3 cellular contexts compared by ENCODE assay signal in genomic region chr20:38377838-38378237, GRCh38. TPM values are rescaled to one million over a fixed set of nuclear protein-coding genes. Genes with fewer than 3 reads are reported as not detected.
"Had no signal": no experiment of that assay in that cellular context is flagged by ENCODE, and none has a peak within 500 bp of the region (broad histone marks: within the 10 kb centered on the region; RNA-seq: fewer than 3 reads in every experiment).

No MANE protein-coding gene starts in this region.

RNA-seq across cellular contexts. Expression of gene LBP, which starts 31.6 kb away (rescaled TPM):
- total RNA-seq: HT1080, IMR-90 had no signal
- polyA plus RNA-seq: IgD-negative memory B cell, IMR-90 had no signal
